ENCODE assay signal across 1 cellular context in genomic region chr5:33339413-33339812, GRCh38.
TF ChIP-seq lines count a peak whose summit lies in the region.

No MANE protein-coding gene starts in this region.

TF ChIP-seq in H1, 55 proteins besides CTCF, POLR2A, EP300 and RAD21:
- TF ChIP-seq TEAD4 (IDR thresholded peaks at IDR 0.05; ENCODE audit: low read depth, low read length) (peak; percentile 66; the same call in 1 of the 2 replicates), POU5F1 (IDR thresholded peaks at IDR 0.05; ENCODE audit: low read depth, low read length) (no peak), SUZ12 (IDR thresholded peaks at IDR 0.05; ENCODE audit: low read length) (no peak)
